In the genomic region with DNA sequence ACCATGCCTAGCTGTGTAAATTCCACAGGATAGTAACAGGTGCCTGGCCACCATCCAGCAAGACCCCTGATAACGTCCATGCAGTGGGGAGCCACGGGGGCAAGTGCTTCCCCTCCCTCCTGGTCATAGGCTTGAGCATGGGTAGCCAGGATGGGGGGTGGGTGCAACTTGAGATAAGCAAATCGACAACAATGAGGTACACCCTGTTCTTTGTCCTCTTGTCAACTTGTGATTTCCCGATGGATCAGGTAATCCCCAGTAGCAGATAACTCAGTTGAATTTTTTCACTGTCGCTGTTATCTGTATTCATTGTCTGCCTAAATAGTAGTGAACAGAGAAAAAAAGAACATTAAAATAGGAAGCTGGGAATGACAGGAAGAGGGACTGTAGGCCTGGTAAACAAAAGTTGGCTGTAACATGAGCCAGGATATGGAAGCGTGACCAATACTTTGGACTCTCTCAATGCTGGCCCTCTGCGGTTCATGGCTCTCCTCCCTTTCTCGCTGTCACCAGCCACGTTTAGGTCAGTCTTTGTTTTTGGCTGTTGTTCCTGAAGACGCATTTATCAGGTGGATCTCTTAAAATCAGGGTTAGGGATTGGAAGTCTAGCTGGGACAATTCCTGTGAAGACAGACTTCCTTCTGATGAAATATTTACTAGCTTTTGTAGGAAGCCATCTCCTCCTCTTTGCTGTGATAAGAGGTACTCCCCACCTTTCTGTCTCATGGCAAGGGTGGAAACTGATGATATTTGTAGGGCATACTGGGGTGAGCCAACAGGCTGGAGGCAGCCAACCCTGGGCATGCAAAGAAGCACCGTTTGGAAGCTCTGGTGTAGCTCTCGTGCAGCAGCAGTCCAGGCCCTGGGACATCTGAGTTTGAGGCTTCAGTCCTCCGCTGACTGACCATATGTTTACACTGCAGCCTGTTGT, we compare ENCODE assay signal across 1 cellular context.
A peak's percentile ranks its signal among the peaks of the same experiment; 100 is the strongest.
TF ChIP-seq lines count a peak whose summit lies in the region.

No MANE protein-coding gene starts in this region.

TF ChIP-seq in HepG2, 621 proteins besides CTCF, POLR2A, EP300 and RAD21 (continued from another document and continues in another):
- TF ChIP-seq, protein P1, sequence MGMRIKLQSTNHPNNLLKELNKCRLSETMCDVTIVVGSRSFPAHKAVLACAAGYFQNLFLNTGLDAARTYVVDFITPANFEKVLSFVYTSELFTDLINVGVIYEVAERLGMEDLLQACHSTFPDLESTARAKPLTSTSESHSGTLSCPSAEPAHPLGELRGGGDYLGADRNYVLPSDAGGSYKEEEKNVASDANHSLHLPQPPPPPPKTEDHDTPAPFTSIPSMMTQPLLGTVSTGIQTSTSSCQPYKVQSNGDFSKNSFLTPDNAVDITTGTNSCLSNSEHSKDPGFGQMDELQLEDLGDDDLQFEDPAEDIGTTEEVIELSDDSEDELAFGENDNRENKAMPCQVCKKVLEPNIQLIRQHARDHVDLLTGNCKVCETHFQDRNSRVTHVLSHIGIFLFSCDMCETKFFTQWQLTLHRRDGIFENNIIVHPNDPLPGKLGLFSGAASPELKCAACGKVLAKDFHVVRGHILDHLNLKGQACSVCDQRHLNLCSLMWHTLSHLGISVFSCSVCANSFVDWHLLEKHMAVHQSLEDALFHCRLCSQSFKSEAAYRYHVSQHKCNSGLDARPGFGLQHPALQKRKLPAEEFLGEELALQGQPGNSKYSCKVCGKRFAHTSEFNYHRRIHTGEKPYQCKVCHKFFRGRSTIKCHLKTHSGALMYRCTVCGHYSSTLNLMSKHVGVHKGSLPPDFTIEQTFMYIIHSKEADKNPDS (CRISPR knock-in tag; IDR thresholded peaks at IDR 0.05), result no peak
- TF ChIP-seq, protein P2, sequence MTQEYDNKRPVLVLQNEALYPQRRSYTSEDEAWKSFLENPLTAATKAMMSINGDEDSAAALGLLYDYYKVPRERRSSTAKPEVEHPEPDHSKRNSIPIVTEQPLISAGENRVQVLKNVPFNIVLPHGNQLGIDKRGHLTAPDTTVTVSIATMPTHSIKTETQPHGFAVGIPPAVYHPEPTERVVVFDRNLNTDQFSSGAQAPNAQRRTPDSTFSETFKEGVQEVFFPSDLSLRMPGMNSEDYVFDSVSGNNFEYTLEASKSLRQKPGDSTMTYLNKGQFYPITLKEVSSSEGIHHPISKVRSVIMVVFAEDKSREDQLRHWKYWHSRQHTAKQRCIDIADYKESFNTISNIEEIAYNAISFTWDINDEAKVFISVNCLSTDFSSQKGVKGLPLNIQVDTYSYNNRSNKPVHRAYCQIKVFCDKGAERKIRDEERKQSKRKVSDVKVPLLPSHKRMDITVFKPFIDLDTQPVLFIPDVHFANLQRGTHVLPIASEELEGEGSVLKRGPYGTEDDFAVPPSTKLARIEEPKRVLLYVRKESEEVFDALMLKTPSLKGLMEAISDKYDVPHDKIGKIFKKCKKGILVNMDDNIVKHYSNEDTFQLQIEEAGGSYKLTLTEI (CRISPR knock-in tag; conservative IDR thresholded peaks at IDR 0.05), result no peak
- TF ChIP-seq, protein P3, sequence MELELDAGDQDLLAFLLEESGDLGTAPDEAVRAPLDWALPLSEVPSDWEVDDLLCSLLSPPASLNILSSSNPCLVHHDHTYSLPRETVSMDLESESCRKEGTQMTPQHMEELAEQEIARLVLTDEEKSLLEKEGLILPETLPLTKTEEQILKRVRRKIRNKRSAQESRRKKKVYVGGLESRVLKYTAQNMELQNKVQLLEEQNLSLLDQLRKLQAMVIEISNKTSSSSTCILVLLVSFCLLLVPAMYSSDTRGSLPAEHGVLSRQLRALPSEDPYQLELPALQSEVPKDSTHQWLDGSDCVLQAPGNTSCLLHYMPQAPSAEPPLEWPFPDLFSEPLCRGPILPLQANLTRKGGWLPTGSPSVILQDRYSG (CRISPR knock-in tag; IDR thresholded peaks at IDR 0.05), result no peak
- TF ChIP-seq KDM1A (CRISPR knock-in tag; IDR thresholded peaks at IDR 0.05), result no peak
- no peak for TF ChIP-seq PITX1 (CRISPR knock-in tag; IDR thresholded peaks at IDR 0.05)
- TF ChIP-seq, protein P4, sequence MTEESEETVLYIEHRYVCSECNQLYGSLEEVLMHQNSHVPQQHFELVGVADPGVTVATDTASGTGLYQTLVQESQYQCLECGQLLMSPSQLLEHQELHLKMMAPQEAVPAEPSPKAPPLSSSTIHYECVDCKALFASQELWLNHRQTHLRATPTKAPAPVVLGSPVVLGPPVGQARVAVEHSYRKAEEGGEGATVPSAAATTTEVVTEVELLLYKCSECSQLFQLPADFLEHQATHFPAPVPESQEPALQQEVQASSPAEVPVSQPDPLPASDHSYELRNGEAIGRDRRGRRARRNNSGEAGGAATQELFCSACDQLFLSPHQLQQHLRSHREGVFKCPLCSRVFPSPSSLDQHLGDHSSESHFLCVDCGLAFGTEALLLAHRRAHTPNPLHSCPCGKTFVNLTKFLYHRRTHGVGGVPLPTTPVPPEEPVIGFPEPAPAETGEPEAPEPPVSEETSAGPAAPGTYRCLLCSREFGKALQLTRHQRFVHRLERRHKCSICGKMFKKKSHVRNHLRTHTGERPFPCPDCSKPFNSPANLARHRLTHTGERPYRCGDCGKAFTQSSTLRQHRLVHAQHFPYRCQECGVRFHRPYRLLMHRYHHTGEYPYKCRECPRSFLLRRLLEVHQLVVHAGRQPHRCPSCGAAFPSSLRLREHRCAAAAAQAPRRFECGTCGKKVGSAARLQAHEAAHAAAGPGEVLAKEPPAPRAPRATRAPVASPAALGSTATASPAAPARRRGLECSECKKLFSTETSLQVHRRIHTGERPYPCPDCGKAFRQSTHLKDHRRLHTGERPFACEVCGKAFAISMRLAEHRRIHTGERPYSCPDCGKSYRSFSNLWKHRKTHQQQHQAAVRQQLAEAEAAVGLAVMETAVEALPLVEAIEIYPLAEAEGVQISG (CRISPR knock-in tag; IDR thresholded peaks at IDR 0.05), result 0 out of 2 replicates have a peak, but pooled peaks have one; percentile 40
- no peak for TF ChIP-seq ZNF143 (CRISPR knock-in tag; IDR thresholded peaks at IDR 0.05)
- TF ChIP-seq ZNF501 (CRISPR knock-in tag; IDR thresholded peaks at IDR 0.05), result peak; percentile 69; the same call in 1 of the 2 replicates
- TF ChIP-seq, protein P5, sequence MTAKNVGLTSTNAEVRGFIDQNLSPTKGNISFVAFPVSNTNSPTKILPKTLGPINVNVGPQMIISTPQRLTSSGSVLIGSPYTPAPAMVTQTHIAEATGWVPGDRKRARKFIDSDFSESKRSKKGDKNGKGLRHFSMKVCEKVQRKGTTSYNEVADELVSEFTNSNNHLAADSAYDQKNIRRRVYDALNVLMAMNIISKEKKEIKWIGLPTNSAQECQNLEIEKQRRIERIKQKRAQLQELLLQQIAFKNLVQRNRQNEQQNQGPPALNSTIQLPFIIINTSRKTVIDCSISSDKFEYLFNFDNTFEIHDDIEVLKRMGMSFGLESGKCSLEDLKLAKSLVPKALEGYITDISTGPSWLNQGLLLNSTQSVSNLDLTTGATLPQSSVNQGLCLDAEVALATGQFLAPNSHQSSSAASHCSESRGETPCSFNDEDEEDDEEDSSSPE (CRISPR knock-in tag; IDR thresholded peaks at IDR 0.05), result no peak
- peak; percentile 49; the same call in 1 of the 2 replicates for TF ChIP-seq ZNF225 (CRISPR knock-in tag; IDR thresholded peaks at IDR 0.05)
- TF ChIP-seq, protein P6, sequence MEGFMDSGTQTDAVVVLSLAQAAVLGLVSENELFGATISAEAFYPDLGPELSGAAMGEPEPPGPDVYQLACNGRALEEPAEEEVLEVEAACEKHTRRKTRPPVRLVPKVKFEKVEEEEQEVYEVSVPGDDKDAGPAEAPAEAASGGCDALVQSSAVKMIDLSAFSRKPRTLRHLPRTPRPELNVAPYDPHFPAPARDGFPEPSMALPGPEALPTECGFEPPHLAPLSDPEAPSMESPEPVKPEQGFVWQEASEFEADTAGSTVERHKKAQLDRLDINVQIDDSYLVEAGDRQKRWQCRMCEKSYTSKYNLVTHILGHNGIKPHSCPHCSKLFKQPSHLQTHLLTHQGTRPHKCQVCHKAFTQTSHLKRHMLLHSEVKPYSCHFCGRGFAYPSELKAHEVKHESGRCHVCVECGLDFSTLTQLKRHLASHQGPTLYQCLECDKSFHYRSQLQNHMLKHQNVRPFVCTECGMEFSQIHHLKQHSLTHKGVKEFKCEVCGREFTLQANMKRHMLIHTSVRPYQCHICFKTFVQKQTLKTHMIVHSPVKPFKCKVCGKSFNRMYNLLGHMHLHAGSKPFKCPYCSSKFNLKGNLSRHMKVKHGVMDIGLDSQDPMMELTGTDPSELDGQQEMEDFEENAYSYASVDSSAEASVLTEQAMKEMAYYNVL (CRISPR knock-in tag; IDR thresholded peaks at IDR 0.05; ENCODE audit: borderline replicate concordance), result peak; percentile 63; the same call in 1 of the 2 replicates
- 0 out of 2 replicates have a peak, but pooled peaks have one; percentile 35 for TF ChIP-seq ZBTB7A (CRISPR knock-in tag; IDR thresholded peaks at IDR 0.05)
- no peak for TF ChIP-seq NFE2L1 (CRISPR knock-in tag; IDR thresholded peaks at IDR 0.05; ENCODE audit: borderline replicate concordance)
- TF ChIP-seq, protein P7, sequence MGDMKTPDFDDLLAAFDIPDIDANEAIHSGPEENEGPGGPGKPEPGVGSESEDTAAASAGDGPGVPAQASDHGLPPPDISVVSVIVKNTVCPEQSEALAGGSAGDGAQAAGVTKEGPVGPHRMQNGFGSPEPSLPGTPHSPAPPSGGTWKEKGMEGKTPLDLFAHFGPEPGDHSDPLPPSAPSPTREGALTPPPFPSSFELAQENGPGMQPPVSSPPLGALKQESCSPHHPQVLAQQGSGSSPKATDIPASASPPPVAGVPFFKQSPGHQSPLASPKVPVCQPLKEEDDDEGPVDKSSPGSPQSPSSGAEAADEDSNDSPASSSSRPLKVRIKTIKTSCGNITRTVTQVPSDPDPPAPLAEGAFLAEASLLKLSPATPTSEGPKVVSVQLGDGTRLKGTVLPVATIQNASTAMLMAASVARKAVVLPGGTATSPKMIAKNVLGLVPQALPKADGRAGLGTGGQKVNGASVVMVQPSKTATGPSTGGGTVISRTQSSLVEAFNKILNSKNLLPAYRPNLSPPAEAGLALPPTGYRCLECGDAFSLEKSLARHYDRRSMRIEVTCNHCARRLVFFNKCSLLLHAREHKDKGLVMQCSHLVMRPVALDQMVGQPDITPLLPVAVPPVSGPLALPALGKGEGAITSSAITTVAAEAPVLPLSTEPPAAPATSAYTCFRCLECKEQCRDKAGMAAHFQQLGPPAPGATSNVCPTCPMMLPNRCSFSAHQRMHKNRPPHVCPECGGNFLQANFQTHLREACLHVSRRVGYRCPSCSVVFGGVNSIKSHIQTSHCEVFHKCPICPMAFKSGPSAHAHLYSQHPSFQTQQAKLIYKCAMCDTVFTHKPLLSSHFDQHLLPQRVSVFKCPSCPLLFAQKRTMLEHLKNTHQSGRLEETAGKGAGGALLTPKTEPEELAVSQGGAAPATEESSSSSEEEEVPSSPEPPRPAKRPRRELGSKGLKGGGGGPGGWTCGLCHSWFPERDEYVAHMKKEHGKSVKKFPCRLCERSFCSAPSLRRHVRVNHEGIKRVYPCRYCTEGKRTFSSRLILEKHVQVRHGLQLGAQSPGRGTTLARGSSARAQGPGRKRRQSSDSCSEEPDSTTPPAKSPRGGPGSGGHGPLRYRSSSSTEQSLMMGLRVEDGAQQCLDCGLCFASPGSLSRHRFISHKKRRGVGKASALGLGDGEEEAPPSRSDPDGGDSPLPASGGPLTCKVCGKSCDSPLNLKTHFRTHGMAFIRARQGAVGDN (CRISPR knock-in tag; IDR thresholded peaks at IDR 0.05), result peak; percentile 33
- TF ChIP-seq FOXC1 (CRISPR knock-in tag; IDR thresholded peaks at IDR 0.05; ENCODE audit: borderline replicate concordance), result no peak
- no peak; the same call in 1 of the 2 replicates for TF ChIP-seq DPF2 (CRISPR knock-in tag; IDR thresholded peaks at IDR 0.05; ENCODE audit: borderline replicate concordance, low read depth)
- peak; percentile 44; the same call in 1 of the 2 replicates for TF ChIP-seq TARDBP (CRISPR knock-in tag; IDR thresholded peaks at IDR 0.05)
- TF ChIP-seq REPIN1 (CRISPR knock-in tag; IDR thresholded peaks at IDR 0.05; ENCODE audit: borderline replicate concordance, low read depth), result peak; percentile 31; the same call in 1 of the 2 replicates
- TF ChIP-seq ZNF484 (CRISPR knock-in tag; IDR thresholded peaks at IDR 0.05; ENCODE audit: borderline replicate concordance, low read depth), result no peak
- no peak for TF ChIP-seq ZNF17 (CRISPR knock-in tag; IDR thresholded peaks at IDR 0.05)
- TF ChIP-seq, protein P8, sequence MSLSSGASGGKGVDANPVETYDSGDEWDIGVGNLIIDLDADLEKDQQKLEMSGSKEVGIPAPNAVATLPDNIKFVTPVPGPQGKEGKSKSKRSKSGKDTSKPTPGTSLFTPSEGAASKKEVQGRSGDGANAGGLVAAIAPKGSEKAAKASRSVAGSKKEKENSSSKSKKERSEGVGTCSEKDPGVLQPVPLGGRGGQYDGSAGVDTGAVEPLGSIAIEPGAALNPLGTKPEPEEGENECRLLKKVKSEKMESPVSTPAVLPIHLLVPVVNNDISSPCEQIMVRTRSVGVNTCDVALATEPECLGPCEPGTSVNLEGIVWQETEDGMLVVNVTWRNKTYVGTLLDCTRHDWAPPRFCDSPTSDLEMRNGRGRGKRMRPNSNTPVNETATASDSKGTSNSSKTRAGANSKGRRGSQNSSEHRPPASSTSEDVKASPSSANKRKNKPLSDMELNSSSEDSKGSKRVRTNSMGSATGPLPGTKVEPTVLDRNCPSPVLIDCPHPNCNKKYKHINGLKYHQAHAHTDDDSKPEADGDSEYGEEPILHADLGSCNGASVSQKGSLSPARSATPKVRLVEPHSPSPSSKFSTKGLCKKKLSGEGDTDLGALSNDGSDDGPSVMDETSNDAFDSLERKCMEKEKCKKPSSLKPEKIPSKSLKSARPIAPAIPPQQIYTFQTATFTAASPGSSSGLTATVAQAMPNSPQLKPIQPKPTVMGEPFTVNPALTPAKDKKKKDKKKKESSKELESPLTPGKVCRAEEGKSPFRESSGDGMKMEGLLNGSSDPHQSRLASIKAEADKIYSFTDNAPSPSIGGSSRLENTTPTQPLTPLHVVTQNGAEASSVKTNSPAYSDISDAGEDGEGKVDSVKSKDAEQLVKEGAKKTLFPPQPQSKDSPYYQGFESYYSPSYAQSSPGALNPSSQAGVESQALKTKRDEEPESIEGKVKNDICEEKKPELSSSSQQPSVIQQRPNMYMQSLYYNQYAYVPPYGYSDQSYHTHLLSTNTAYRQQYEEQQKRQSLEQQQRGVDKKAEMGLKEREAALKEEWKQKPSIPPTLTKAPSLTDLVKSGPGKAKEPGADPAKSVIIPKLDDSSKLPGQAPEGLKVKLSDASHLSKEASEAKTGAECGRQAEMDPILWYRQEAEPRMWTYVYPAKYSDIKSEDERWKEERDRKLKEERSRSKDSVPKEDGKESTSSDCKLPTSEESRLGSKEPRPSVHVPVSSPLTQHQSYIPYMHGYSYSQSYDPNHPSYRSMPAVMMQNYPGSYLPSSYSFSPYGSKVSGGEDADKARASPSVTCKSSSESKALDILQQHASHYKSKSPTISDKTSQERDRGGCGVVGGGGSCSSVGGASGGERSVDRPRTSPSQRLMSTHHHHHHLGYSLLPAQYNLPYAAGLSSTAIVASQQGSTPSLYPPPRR (CRISPR knock-in tag; IDR thresholded peaks at IDR 0.05; ENCODE audit: borderline replicate concordance), result 0 out of 2 replicates have a peak, but pooled peaks have one; percentile 4
- TF ChIP-seq, protein P9, sequence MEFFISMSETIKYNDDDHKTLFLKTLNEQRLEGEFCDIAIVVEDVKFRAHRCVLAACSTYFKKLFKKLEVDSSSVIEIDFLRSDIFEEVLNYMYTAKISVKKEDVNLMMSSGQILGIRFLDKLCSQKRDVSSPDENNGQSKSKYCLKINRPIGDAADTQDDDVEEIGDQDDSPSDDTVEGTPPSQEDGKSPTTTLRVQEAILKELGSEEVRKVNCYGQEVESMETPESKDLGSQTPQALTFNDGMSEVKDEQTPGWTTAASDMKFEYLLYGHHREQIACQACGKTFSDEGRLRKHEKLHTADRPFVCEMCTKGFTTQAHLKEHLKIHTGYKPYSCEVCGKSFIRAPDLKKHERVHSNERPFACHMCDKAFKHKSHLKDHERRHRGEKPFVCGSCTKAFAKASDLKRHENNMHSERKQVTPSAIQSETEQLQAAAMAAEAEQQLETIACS (CRISPR knock-in tag; IDR thresholded peaks at IDR 0.05), result no peak
- no peak for TF ChIP-seq NONO (IDR thresholded peaks at IDR 0.05)
- 0 out of 2 replicates have a peak, but pooled peaks have one; percentile 33 for TF ChIP-seq NONO (CRISPR knock-in tag; conservative IDR thresholded peaks at IDR 0.05)
